Comparison of ENCODE assay signal across 8 cellular contexts in genomic region chr7:66281678-66282593, GRCh38.
DNase-seq lines count a peak whose midpoint lies in the region; ATAC-seq and TF ChIP-seq lines count a peak whose summit lies in the region.

No MANE protein-coding gene starts in this region.

- no peak overlapping the region for H3K4me2 ChIP-seq in mesenchymal stem cell (ENCODE audit: low read length, poor library complexity, severe bottlenecking)

- WGBS in mesenchymal stem cell, result 23% methylated on average over 7 of the region's 8 CpGs

- H3K18ac ChIP-seq in mesenchymal stem cell (ENCODE audit: low read depth in 1 of 2, low read length in 2 of 2), result peak overlapping the region; percentile 6 to 46

- no peak overlapping the region for H2BK15ac ChIP-seq in mesenchymal stem cell (ENCODE audit: low read depth, poor library complexity, severe bottlenecking)

- peaks cover 58% of the 10 kb centered on the region for H3K4me1 Mint-ChIP-seq in chondrocyte (ENCODE audit: low read depth)
- H3K4me1 Mint-ChIP-seq in activated T-cell treated with anti-CD3 and anti-CD28 coated beads, Interleukin-2, amount 50 U/mL, for 72 hours (ENCODE audit: low read depth), result peaks cover 5% of the 10 kb centered on the region
- no peaks in the 10 kb centered on the region for H3K4me1 Mint-ChIP-seq in stimulated activated memory B cell treated with anti-CD40 and anti-IgM and Interleukin-4, amounts not matched to agents 10 μg/mL and 1 μg/mL and 100 μg/mL, for 72 hours

- DNase-seq in AG04449 (ENCODE audit: low read depth, low spot score), result peak; percentile 97
- DNase-seq in LoVo (ENCODE audit: low spot score), result peak; percentile 74
- no peak for DNase-seq in chondrocyte (ENCODE audit: low spot score)
- DNase-seq in mesenchymal stem cell, result peak; percentile 95
- no peak for DNase-seq in central memory CD4-positive, alpha-beta T cell
- no peak for DNase-seq in activated T-cell treated with anti-CD3 and anti-CD28 coated beads, Interleukin-2, amount 50 U/mL, for 72 hours
- no peak for DNase-seq in NCI-H2227 treated with DMSO at 0.1 percent for 48 hours (lab: John Stamatoyannopoulos, UW)

- no peak overlapping the region for H2AK5ac ChIP-seq in mesenchymal stem cell (ENCODE audit: low read length, severe bottlenecking)

- POLR2A ChIA-PET in AG04449 (lab: Yijun Ruan, JAX), result no interaction called here

- ATAC-seq in activated T-cell treated with anti-CD3 and anti-CD28 coated beads, Interleukin-2, amount 50 U/mL, for 72 hours (replicated peaks in 1 of 2), result no peak
- ATAC-seq in stimulated activated memory B cell treated with anti-CD40 and anti-IgM and Interleukin-4, amounts not matched to agents 10 μg/mL and 1 μg/mL and 100 μg/mL, for 72 hours, result no peak

- H2BK12ac ChIP-seq in mesenchymal stem cell (ENCODE audit: low read length in 2 of 2), result no peak overlapping the region

- H2AFZ ChIP-seq in mesenchymal stem cell (ENCODE audit: low read depth, low read length), result no peak overlapping the region

- H3K9ac ChIP-seq in mesenchymal stem cell (ENCODE audit: low read length), result peak overlapping the region; percentile 88

- no peak overlapping the region for H4K8ac ChIP-seq in mesenchymal stem cell (ENCODE audit: low read length)

- no peaks in the 10 kb centered on the region for H3K27me3 Mint-ChIP-seq in chondrocyte (ENCODE audit: low read depth)
- H3K27me3 Mint-ChIP-seq in activated T-cell treated with anti-CD3 and anti-CD28 coated beads, Interleukin-2, amount 50 U/mL, for 72 hours (ENCODE audit: low read depth), result no peaks in the 10 kb centered on the region
- H3K27me3 Mint-ChIP-seq in stimulated activated memory B cell treated with anti-CD40 and anti-IgM and Interleukin-4, amounts not matched to agents 10 μg/mL and 1 μg/mL and 100 μg/mL, for 72 hours, result no peaks in the 10 kb centered on the region

- no peak overlapping the region for H4K91ac ChIP-seq in mesenchymal stem cell (ENCODE audit: low read length)

- peak overlapping the region; percentile 29 for H3K4me3 Mint-ChIP-seq in chondrocyte (ENCODE audit: unreplicated experiment)
- no peak overlapping the region for H3K4me3 Mint-ChIP-seq in activated T-cell treated with anti-CD3 and anti-CD28 coated beads, Interleukin-2, amount 50 U/mL, for 72 hours
- H3K4me3 Mint-ChIP-seq in stimulated activated memory B cell treated with anti-CD40 and anti-IgM and Interleukin-4, amounts not matched to agents 10 μg/mL and 1 μg/mL and 100 μg/mL, for 72 hours, result no peak overlapping the region

- no peaks in the 10 kb centered on the region for H3K9me3 Mint-ChIP-seq in chondrocyte (ENCODE audit: low read depth)
- H3K9me3 Mint-ChIP-seq in activated T-cell treated with anti-CD3 and anti-CD28 coated beads, Interleukin-2, amount 50 U/mL, for 72 hours, result no peaks in the 10 kb centered on the region
- peaks cover 3% of the 10 kb centered on the region for H3K9me3 Mint-ChIP-seq in stimulated activated memory B cell treated with anti-CD40 and anti-IgM and Interleukin-4, amounts not matched to agents 10 μg/mL and 1 μg/mL and 100 μg/mL, for 72 hours

- H3K4ac ChIP-seq in mesenchymal stem cell (ENCODE audit: low read depth in 1 of 2, low read length in 2 of 2), result peak overlapping the region in 1 of 2 experiments; percentile 43

- no peak overlapping the region for H2BK5ac ChIP-seq in mesenchymal stem cell (ENCODE audit: low read depth, low read length, poor library complexity, severe bottlenecking)

- no peaks in the 10 kb centered on the region for H3K9me3 ChIP-seq in mesenchymal stem cell (ENCODE audit: control insufficient read depth, low read length)

- peak overlapping the region; percentile 94 for H3K27ac Mint-ChIP-seq in chondrocyte (ENCODE audit: unreplicated experiment)
- no peak overlapping the region for H3K27ac Mint-ChIP-seq in activated T-cell treated with anti-CD3 and anti-CD28 coated beads, Interleukin-2, amount 50 U/mL, for 72 hours
- no peak overlapping the region for H3K27ac Mint-ChIP-seq in stimulated activated memory B cell treated with anti-CD40 and anti-IgM and Interleukin-4, amounts not matched to agents 10 μg/mL and 1 μg/mL and 100 μg/mL, for 72 hours

- H3K14ac ChIP-seq in mesenchymal stem cell (ENCODE audit: low read length in 2 of 2), result no peak overlapping the region

- no peak for TF ChIP-seq CTCF in AG04449 (IDR thresholded peaks at IDR 0.05; ENCODE audit: insufficient read depth, low read length, missing control alignments)
- TF ChIP-seq CTCF in chondrocyte (IDR thresholded peaks at IDR 0.05), result no peak

- no peaks in the 10 kb centered on the region for H3K36me3 Mint-ChIP-seq in chondrocyte (ENCODE audit: low read depth)
- H3K36me3 Mint-ChIP-seq in activated T-cell treated with anti-CD3 and anti-CD28 coated beads, Interleukin-2, amount 50 U/mL, for 72 hours (ENCODE audit: insufficient read depth in 2 of 2), result no peaks in the 10 kb centered on the region
- H3K36me3 Mint-ChIP-seq in stimulated activated memory B cell treated with anti-CD40 and anti-IgM and Interleukin-4, amounts not matched to agents 10 μg/mL and 1 μg/mL and 100 μg/mL, for 72 hours, result peaks cover 5% of the 10 kb centered on the region

- peaks cover 19% of the 10 kb centered on the region for H3K79me1 ChIP-seq in mesenchymal stem cell (replicated peaks; ENCODE audit: low read length, poor library complexity, severe bottlenecking)

- H3K23ac ChIP-seq in mesenchymal stem cell (ENCODE audit: low read length in 2 of 2), result no peak overlapping the region

- peaks cover 6% of the 10 kb centered on the region for H3K4me1 ChIP-seq in mesenchymal stem cell (ENCODE audit: control insufficient read depth, insufficient read depth, low read depth, low read length)

- H3K27me3 ChIP-seq in mesenchymal stem cell (ENCODE audit: control insufficient read depth in 1 of 2, insufficient read depth in 1 of 2, low read length in 2 of 2), result no peaks in the 10 kb centered on the region

- H3K4me3 ChIP-seq in AG04449 (ENCODE audit: low read depth, low read length) (no peak overlapping the region), mesenchymal stem cell (ENCODE audit: insufficient read depth in 1 of 2, low read depth in 1 of 2, low read length in 2 of 2) (peak overlapping the region in 1 of 2 experiments; percentile 28)

- no peak overlapping the region for H2BK120ac ChIP-seq in mesenchymal stem cell (ENCODE audit: low read depth, low read length)

- CTCF ChIA-PET in AG04449 (lab: Yijun Ruan, JAX), result interaction anchor here (1.4 kb wide), 1 partner anchor 11 kb away, joined by 3 read pairs; no protein-coding TSS in a partner anchor

- H3K27ac ChIP-seq in mesenchymal stem cell (ENCODE audit: low read length, poor library complexity, severe bottlenecking), result peak overlapping the region; percentile 85

- H3K36me3 ChIP-seq in mesenchymal stem cell (ENCODE audit: control insufficient read depth in 1 of 2, insufficient read depth in 2 of 2, low read depth in 1 of 2, low read length in 2 of 2), result peaks cover 0 to 3% of the 10 kb centered on the region in 2 experiments

Comparison
In these comparisons a context has a peak if more than half of its experiments do, and no peak if none do; other contexts are left out.
1. DNase-seq: peak in AG04449 (single experiment), LoVo (single experiment) and mesenchymal stem cell (single experiment); none in chondrocyte (single experiment), central memory CD4-positive, alpha-beta T cell (single experiment), activated T-cell treated with anti-CD3 and anti-CD28 coated beads, Interleukin-2, amount 50 U/mL, for 72 hours (0 of 2) and NCI-H2227 treated with DMSO at 0.1 percent for 48 hours (single experiment).